In the genomic region with DNA sequence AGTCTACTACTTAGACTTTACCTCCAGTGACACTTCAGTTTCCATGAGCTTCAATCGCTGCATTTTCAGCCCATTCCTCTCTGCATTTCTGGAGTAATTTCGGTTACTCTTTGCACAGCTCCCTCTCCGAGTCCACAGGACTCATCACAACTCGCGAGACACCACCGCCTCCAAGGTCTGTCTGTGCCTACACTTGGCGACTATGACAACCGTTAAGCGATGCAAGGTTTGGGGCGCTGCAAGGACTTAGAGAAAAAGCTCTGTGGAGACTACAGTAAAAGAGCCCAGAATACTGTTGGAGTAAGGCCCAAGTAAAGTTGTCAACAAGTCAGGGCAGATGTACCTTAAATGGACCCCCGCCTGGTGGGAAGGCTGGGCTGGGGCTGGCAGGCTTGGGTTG, we compare ENCODE assay signal across 1 cellular context.
TF ChIP-seq lines count a peak whose summit lies in the region.

No MANE protein-coding gene starts in this region.

TF ChIP-seq in H1, 55 proteins besides CTCF, POLR2A, EP300 and RAD21 (continued from another document):
- TF ChIP-seq, protein P1, sequence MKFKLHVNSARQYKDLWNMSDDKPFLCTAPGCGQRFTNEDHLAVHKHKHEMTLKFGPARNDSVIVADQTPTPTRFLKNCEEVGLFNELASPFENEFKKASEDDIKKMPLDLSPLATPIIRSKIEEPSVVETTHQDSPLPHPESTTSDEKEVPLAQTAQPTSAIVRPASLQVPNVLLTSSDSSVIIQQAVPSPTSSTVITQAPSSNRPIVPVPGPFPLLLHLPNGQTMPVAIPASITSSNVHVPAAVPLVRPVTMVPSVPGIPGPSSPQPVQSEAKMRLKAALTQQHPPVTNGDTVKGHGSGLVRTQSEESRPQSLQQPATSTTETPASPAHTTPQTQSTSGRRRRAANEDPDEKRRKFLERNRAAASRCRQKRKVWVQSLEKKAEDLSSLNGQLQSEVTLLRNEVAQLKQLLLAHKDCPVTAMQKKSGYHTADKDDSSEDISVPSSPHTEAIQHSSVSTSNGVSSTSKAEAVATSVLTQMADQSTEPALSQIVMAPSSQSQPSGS (IDR thresholded peaks at IDR 0.05; ENCODE audit: low read length), result no peak
- TF ChIP-seq SIRT6 (IDR thresholded peaks at IDR 0.05; ENCODE audit: low read length) (no peak), MAFK (IDR thresholded peaks at IDR 0.05; ENCODE audit: low read depth, low read length) (no peak), E2F6 (IDR thresholded peaks at IDR 0.05) (no peak), JUND (IDR thresholded peaks at IDR 0.05; ENCODE audit: low read length) (no peak), SP1 (IDR thresholded peaks at IDR 0.05; ENCODE audit: low read depth, low read length) (no peak), RXRA (IDR thresholded peaks at IDR 0.05; ENCODE audit: insufficient read depth, low read depth, low read length) (no peak), RNF2 (IDR thresholded peaks at IDR 0.05; ENCODE audit: borderline replicate concordance, low read depth, low read length, missing control alignments, poor library complexity, severe bottlenecking) (no peak), SIX5 (IDR thresholded peaks at IDR 0.05; ENCODE audit: low read depth, low read length) (no peak), NRF1 (IDR thresholded peaks at IDR 0.05; ENCODE audit: low read depth, low read length) (no peak), EZH2 (IDR thresholded peaks at IDR 0.05; ENCODE audit: low read depth, low read length, severe bottlenecking) (no peak), TCF12 (IDR thresholded peaks at IDR 0.05; ENCODE audit: low read depth, low read length) (no peak), RBBP5 (IDR thresholded peaks at IDR 0.05; ENCODE audit: borderline replicate concordance, low read depth, low read length) (no peak), JUN (IDR thresholded peaks at IDR 0.05; ENCODE audit: low read depth, low read length) (no peak)
- TF ChIP-seq, protein P2, sequence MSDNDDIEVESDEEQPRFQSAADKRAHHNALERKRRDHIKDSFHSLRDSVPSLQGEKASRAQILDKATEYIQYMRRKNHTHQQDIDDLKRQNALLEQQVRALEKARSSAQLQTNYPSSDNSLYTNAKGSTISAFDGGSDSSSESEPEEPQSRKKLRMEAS (IDR thresholded peaks at IDR 0.05), result no peak
